In the genomic region with DNA sequence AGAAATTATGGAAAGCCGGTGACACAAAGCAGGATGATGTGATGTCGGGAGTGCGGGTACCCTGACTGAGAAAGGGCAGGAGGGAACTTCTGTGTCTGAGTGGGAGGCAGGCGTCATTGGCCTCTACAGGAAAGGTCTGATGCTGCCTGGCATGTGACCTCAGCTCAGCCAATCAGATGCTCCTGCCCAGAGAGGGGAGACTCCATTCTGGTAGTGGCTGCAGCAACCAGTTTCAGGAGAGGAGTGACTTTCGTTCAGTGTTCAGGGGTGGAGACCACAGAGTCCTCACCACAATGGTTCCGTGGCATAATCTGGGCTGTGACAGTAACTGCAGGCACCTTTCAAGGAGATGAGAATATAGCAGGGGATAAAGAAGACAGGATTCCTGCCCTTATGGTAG, we compare ENCODE assay signal across 2 cellular contexts.
A peak's percentile ranks its signal among the peaks of the same experiment; 100 is the strongest.
TF ChIP-seq lines count a peak whose summit lies in the region.

No MANE protein-coding gene starts in this region.

TF ChIP-seq in HepG2, 621 proteins besides CTCF, POLR2A, EP300 and RAD21:
- TF ChIP-seq POLR2AphosphoS5 (IDR thresholded peaks at IDR 0.05; ENCODE audit: low read depth, low read length) (no peak), NFYB (CRISPR knock-in tag; IDR thresholded peaks at IDR 0.05) (peak; percentile 68), NFYC (CRISPR knock-in tag; IDR thresholded peaks at IDR 0.05) (peak; percentile 54)
- TF ChIP-seq, protein P1, sequence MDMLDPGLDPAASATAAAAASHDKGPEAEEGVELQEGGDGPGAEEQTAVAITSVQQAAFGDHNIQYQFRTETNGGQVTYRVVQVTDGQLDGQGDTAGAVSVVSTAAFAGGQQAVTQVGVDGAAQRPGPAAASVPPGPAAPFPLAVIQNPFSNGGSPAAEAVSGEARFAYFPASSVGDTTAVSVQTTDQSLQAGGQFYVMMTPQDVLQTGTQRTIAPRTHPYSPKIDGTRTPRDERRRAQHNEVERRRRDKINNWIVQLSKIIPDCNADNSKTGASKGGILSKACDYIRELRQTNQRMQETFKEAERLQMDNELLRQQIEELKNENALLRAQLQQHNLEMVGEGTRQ (IDR thresholded peaks at IDR 0.05; ENCODE audit: low read depth, low read length), result peak; percentile 42; the same call in 1 of the 2 replicates
- TF ChIP-seq, protein P1 (CRISPR knock-in tag; IDR thresholded peaks at IDR 0.05; ENCODE audit: borderline replicate concordance), result no peak

TF ChIP-seq in Ishikawa, 13 proteins besides CTCF, POLR2A, EP300 and RAD21:
- TF ChIP-seq EGR1 (IDR thresholded peaks at IDR 0.05), result no peak
- TF ChIP-seq CEBPB (IDR thresholded peaks at IDR 0.05), result no peak
- TF ChIP-seq, protein P2, sequence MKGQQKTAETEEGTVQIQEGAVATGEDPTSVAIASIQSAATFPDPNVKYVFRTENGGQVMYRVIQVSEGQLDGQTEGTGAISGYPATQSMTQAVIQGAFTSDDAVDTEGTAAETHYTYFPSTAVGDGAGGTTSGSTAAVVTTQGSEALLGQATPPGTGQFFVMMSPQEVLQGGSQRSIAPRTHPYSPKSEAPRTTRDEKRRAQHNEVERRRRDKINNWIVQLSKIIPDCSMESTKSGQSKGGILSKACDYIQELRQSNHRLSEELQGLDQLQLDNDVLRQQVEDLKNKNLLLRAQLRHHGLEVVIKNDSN (IDR thresholded peaks at IDR 0.05), result peak; percentile 69
